Comparison of ENCODE assay signal across 1 cellular context in genomic region chr1:117321680-117322609, GRCh38.
TF ChIP-seq lines count a peak whose summit lies in the region.

No MANE protein-coding gene starts in this region.

TF ChIP-seq in HEK293, 187 proteins besides CTCF, POLR2A, EP300 and RAD21 (continued from another document):
- TF ChIP-seq PRDM2 (tag by site-specific recombination; IDR thresholded peaks at IDR 0.05; ENCODE audit: borderline replicate concordance) = no peak
- no peak for TF ChIP-seq BCL11B (tag by site-specific recombination; IDR thresholded peaks at IDR 0.05; ENCODE audit: low read depth)
- TF ChIP-seq ZBTB17 (tag by site-specific recombination; IDR thresholded peaks at IDR 0.05) = no peak
- TF ChIP-seq FEZF1 (tag by site-specific recombination; IDR thresholded peaks at IDR 0.05) = peak; percentile 95
- TF ChIP-seq ZNF18 (tag by site-specific recombination; IDR thresholded peaks at IDR 0.05) = peak; percentile 42; the same call in 1 of the 2 replicates
- peak; percentile 34; the same call in 1 of the 2 replicates for TF ChIP-seq OSR2 (tag by site-specific recombination; IDR thresholded peaks at IDR 0.05)
- 0 out of 2 replicates have a peak, but pooled peaks have one; percentile 20 for TF ChIP-seq TSHZ1 (tag by site-specific recombination; IDR thresholded peaks at IDR 0.05; ENCODE audit: borderline replicate concordance)
- no peak for TF ChIP-seq ZEB2 (tag by site-specific recombination; IDR thresholded peaks at IDR 0.05)
- no peak for TF ChIP-seq ZNF274 (IDR thresholded peaks at IDR 0.05; ENCODE audit: low read length)
- no peak for TF ChIP-seq ZNF274 (tag by site-specific recombination; IDR thresholded peaks at IDR 0.05; ENCODE audit: borderline replicate concordance)
- TF ChIP-seq ZNF776 (tag by site-specific recombination; IDR thresholded peaks at IDR 0.05; ENCODE audit: borderline replicate concordance) = no peak
- no peak for TF ChIP-seq SALL2 (tag by site-specific recombination; IDR thresholded peaks at IDR 0.05; ENCODE audit: borderline replicate concordance)
- no peak for TF ChIP-seq ZNF37A (tag by site-specific recombination; IDR thresholded peaks at IDR 0.05)
- no peak for TF ChIP-seq ZNF121 (tag by site-specific recombination; IDR thresholded peaks at IDR 0.05)
- no peak for TF ChIP-seq ZNF670 (tag by site-specific recombination; IDR thresholded peaks at IDR 0.05; ENCODE audit: low read depth)
- TF ChIP-seq ZNF335 (tag by site-specific recombination; conservative IDR thresholded peaks at IDR 0.05) = 0 out of 2 replicates have a peak, but pooled peaks have one; percentile 16
- 0 out of 2 replicates have a peak, but pooled peaks have one; percentile 29 for TF ChIP-seq ZNF561 (tag by site-specific recombination; IDR thresholded peaks at IDR 0.05; ENCODE audit: borderline replicate concordance)
- TF ChIP-seq ZNF843 (tag by site-specific recombination; IDR thresholded peaks at IDR 0.05) = peak; percentile 52; the same call in 1 of the 2 replicates
- no peak for TF ChIP-seq ZNF530 (tag by site-specific recombination; IDR thresholded peaks at IDR 0.05; ENCODE audit: low read depth)
- TF ChIP-seq ZNF398 (tag by site-specific recombination; IDR thresholded peaks at IDR 0.05) = no peak
- no peak for TF ChIP-seq ZBTB7A (tag by site-specific recombination; IDR thresholded peaks at IDR 0.05; ENCODE audit: low read depth)
- no peak; the same call in 1 of the 2 replicates for TF ChIP-seq PRDM4 (tag by site-specific recombination; IDR thresholded peaks at IDR 0.05)
